ENCODE assay signal across 19 cellular contexts in genomic region chr3:176737480-176738147, GRCh38.
DNase-seq lines count a peak whose midpoint lies in the region; ATAC-seq and TF ChIP-seq lines count a peak whose summit lies in the region.
"Had no signal": no experiment of that assay in that cellular context is flagged by ENCODE, and none has a peak within 500 bp of the region (broad histone marks: within the 10 kb centered on the region; RNA-seq: fewer than 3 reads in every experiment).

No MANE protein-coding gene starts in this region.

- H3K4me1 ChIP-seq in HAP-1, result no peaks in the 10 kb centered on the region
- H3K4me1 ChIP-seq: A549, BLaER1 had no signal

- H3K36me3 Mint-ChIP-seq in MCF 10A (ENCODE audit: insufficient read depth, unreplicated experiment), result no peaks in the 10 kb centered on the region
- H3K36me3 Mint-ChIP-seq: CD8-positive, alpha-beta T cell had no signal

- intact Hi-C loops in MCF 10A (cut with micrococcal nuclease), result no loop called here

- in situ Hi-C loops in T47D (cut with HindIII; ENCODE audit: low pct_unique_long_range_greater_than_20kb, low sequenced_read_pairs) (no loop called here), HAP-1 (cut with MboI; ENCODE audit: low sequenced_read_pairs) (no loop called here)

- H3K27me3 ChIP-seq in HAP-1 (ENCODE audit: low read depth), result no peaks in the 10 kb centered on the region
- H3K27me3 ChIP-seq: BLaER1 had no signal

- POLR2A ChIA-PET in MCF 10A (lab: Yijun Ruan, JAX), result no interaction called here

- peak; percentile 32 to 65 for DNase-seq in T47D (ENCODE audit: low read depth in 1 of 2, low spot score in 1 of 2)
- DNase-seq in MCF 10A (ENCODE audit: unreplicated experiment), result no peak
- DNase-seq in NCI-H345 treated with DMSO at 0.1 percent for 48 hours (lab: John Stamatoyannopoulos, UW; ENCODE audit: unreplicated experiment), result peak; percentile 29
- peak; percentile 54 for DNase-seq in islet precursor cell
- DNase-seq in HAP-1 (ENCODE audit: low spot score in 2 of 2), result no peak
- DNase-seq in pons (ENCODE audit: low spot score), result no peak
- DNase-seq: Calu3; CD8-positive, alpha-beta T cell; GM23248; HCEC 1CT; NCI-H1436 treated with DMSO at 0.1 percent for 48 hours; NCI-H2107; NCI-H446; NCI-H748 treated with DMSO at 0.1 percent for 48 hours; SHP77 had no signal

- BruUV-seq in MCF 10A (replicated peaks; lab: Mats Ljungman, UMichigan), result no TSS peak

- no peaks in the 10 kb centered on the region for H3K27me3 Mint-ChIP-seq in MCF 10A (ENCODE audit: insufficient read depth, unreplicated experiment)

- no peak overlapping the region for H3K4me3 ChIP-seq in HAP-1
- H3K4me3 ChIP-seq: A549, BLaER1, GM23248, SK-N-MC had no signal

- H3K9me3 Mint-ChIP-seq in MCF 10A (ENCODE audit: unreplicated experiment), result no peaks in the 10 kb centered on the region
- H3K9me3 Mint-ChIP-seq: CD8-positive, alpha-beta T cell had no signal

- TF ChIP-seq CTCF in MCF 10A (IDR thresholded peaks at IDR 0.05; ENCODE audit: unreplicated experiment), result no peak

- no peaks in the 10 kb centered on the region for H3K36me3 ChIP-seq in HAP-1 (replicated peaks)
- H3K36me3 ChIP-seq: BLaER1 had no signal

- CTCF ChIA-PET in MCF 10A (lab: Yijun Ruan, JAX), result no interaction called here

- ATAC-seq in GM21360 (IDR thresholded peaks at IDR 0.05; ENCODE audit: unreplicated experiment), result no peak
- ATAC-seq: A549; CD8-positive, alpha-beta T cell had no signal

- H3K4me3 Mint-ChIP-seq in MCF 10A (ENCODE audit: unreplicated experiment), result no peak overlapping the region
- H3K4me3 Mint-ChIP-seq: CD8-positive, alpha-beta T cell had no signal

- no peaks in the 10 kb centered on the region for H3K4me1 Mint-ChIP-seq in MCF 10A (ENCODE audit: insufficient read depth, unreplicated experiment)

- no peak overlapping the region for H3K27ac Mint-ChIP-seq in MCF 10A (ENCODE audit: low read depth, unreplicated experiment)
- H3K27ac Mint-ChIP-seq: CD8-positive, alpha-beta T cell had no signal

- no peaks in the 10 kb centered on the region for H3K9me3 ChIP-seq in HAP-1
- H3K9me3 ChIP-seq: A549, BLaER1 had no signal

Comparison
In these comparisons a context has a peak if more than half of its experiments do, and no peak if none do; other contexts are left out.
1. DNase-seq: peak in T47D (2 of 2), NCI-H345 treated with DMSO at 0.1 percent for 48 hours (single experiment) and islet precursor cell (single experiment); none in MCF 10A (single experiment), HAP-1 (0 of 2) and pons (single experiment).